Comparison of ENCODE assay signal across 1 cellular context in genomic region chr17:49061524-49061943, GRCh38.
TF ChIP-seq lines count a peak whose summit lies in the region.

No MANE protein-coding gene starts in this region.

TF ChIP-seq in HEK293, 187 proteins besides CTCF, POLR2A, EP300 and RAD21 (continued from another document and continues in another):
- TF ChIP-seq, protein P1, sequence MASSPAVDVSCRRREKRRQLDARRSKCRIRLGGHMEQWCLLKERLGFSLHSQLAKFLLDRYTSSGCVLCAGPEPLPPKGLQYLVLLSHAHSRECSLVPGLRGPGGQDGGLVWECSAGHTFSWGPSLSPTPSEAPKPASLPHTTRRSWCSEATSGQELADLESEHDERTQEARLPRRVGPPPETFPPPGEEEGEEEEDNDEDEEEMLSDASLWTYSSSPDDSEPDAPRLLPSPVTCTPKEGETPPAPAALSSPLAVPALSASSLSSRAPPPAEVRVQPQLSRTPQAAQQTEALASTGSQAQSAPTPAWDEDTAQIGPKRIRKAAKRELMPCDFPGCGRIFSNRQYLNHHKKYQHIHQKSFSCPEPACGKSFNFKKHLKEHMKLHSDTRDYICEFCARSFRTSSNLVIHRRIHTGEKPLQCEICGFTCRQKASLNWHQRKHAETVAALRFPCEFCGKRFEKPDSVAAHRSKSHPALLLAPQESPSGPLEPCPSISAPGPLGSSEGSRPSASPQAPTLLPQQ (tag by site-specific recombination; IDR thresholded peaks at IDR 0.05), result peak; percentile 24; the same call in 1 of the 2 replicates
- TF ChIP-seq ZNF513 (tag by site-specific recombination; IDR thresholded peaks at IDR 0.05) (no peak), PRDM6 (tag by site-specific recombination; IDR thresholded peaks at IDR 0.05) (0 out of 2 replicates have a peak, but pooled peaks have one; percentile 21), ZNF560 (tag by site-specific recombination; IDR thresholded peaks at IDR 0.05; ENCODE audit: borderline replicate concordance) (no peak), ZNF660 (tag by site-specific recombination; IDR thresholded peaks at IDR 0.05) (peak; percentile 56; the same call in 1 of the 2 replicates), ZNF501 (tag by site-specific recombination; IDR thresholded peaks at IDR 0.05) (no peak), ZNF132 (tag by site-specific recombination; IDR thresholded peaks at IDR 0.05; ENCODE audit: borderline replicate concordance) (no peak), ZNF335 (tag by site-specific recombination; conservative IDR thresholded peaks at IDR 0.05) (peak; percentile 88), ZNF274 (IDR thresholded peaks at IDR 0.05; ENCODE audit: low read length) (no peak), ZNF274 (tag by site-specific recombination; IDR thresholded peaks at IDR 0.05; ENCODE audit: borderline replicate concordance) (no peak), EGR2 (tag by site-specific recombination; IDR thresholded peaks at IDR 0.05; ENCODE audit: low read depth) (no peak), ZBTB21 (tag by site-specific recombination; IDR thresholded peaks at IDR 0.05) (peak; percentile 59; the same call in 1 of the 2 replicates), ZNF792 (tag by site-specific recombination; IDR thresholded peaks at IDR 0.05) (no peak), ZNF223 (tag by site-specific recombination; IDR thresholded peaks at IDR 0.05) (no peak), MEIS1 (CRISPR knock-in tag; IDR thresholded peaks at IDR 0.05; ENCODE audit: borderline replicate concordance) (no peak), ZNF596 (tag by site-specific recombination; IDR thresholded peaks at IDR 0.05) (no peak), REPIN1 (tag by site-specific recombination; IDR thresholded peaks at IDR 0.05; ENCODE audit: low read depth) (no peak), ZNF266 (tag by site-specific recombination; IDR thresholded peaks at IDR 0.05; ENCODE audit: low read depth) (no peak), ZSCAN23 (tag by site-specific recombination; IDR thresholded peaks at IDR 0.05) (no peak), ZNF629 (tag by site-specific recombination; IDR thresholded peaks at IDR 0.05) (peak; percentile 65), KLF16 (tag by site-specific recombination; IDR thresholded peaks at IDR 0.05) (0 out of 2 replicates have a peak, but pooled peaks have one; percentile 30), SCRT1 (tag by site-specific recombination; IDR thresholded peaks at IDR 0.05; ENCODE audit: borderline replicate concordance) (no peak), ZEB2 (tag by site-specific recombination; IDR thresholded peaks at IDR 0.05) (peak; percentile 22; the same call in 1 of the 2 replicates), ZNF639 (tag by site-specific recombination; IDR thresholded peaks at IDR 0.05) (no peak), ZNF211 (tag by site-specific recombination; IDR thresholded peaks at IDR 0.05; ENCODE audit: low read depth) (no peak), ZNF394 (tag by site-specific recombination; IDR thresholded peaks at IDR 0.05; ENCODE audit: borderline replicate concordance) (no peak), ZIC2 (tag by site-specific recombination; IDR thresholded peaks at IDR 0.05) (no peak), ZNF174 (tag by site-specific recombination; IDR thresholded peaks at IDR 0.05) (no peak), ZNF610 (tag by site-specific recombination; IDR thresholded peaks at IDR 0.05; ENCODE audit: borderline replicate concordance) (no peak), ZNF391 (tag by site-specific recombination; IDR thresholded peaks at IDR 0.05; ENCODE audit: borderline replicate concordance, low read depth) (no peak), MYNN (tag by site-specific recombination; IDR thresholded peaks at IDR 0.05; ENCODE audit: borderline replicate concordance) (no peak), ZNF701 (tag by site-specific recombination; IDR thresholded peaks at IDR 0.05) (no peak), ZNF600 (tag by site-specific recombination; IDR thresholded peaks at IDR 0.05) (peak; percentile 67), PBX3 (CRISPR knock-in tag; IDR thresholded peaks at IDR 0.05) (no peak), ZNF677 (tag by site-specific recombination; IDR thresholded peaks at IDR 0.05) (no peak), ZNF239 (tag by site-specific recombination; IDR thresholded peaks at IDR 0.05) (no peak), YY1 (tag by site-specific recombination; IDR thresholded peaks at IDR 0.05) (no peak), ZNF830 (tag by site-specific recombination; IDR thresholded peaks at IDR 0.05; ENCODE audit: low read depth) (no peak), SCRT2 (tag by site-specific recombination; IDR thresholded peaks at IDR 0.05) (no peak), ZNF664 (tag by site-specific recombination; IDR thresholded peaks at IDR 0.05) (no peak), ZBTB17 (tag by site-specific recombination; IDR thresholded peaks at IDR 0.05) (peak; percentile 39; the same call in 1 of the 2 replicates), ZNF184 (tag by site-specific recombination; IDR thresholded peaks at IDR 0.05) (0 out of 2 replicates have a peak, but pooled peaks have one; percentile 42), SP2 (tag by site-specific recombination; IDR thresholded peaks at IDR 0.05) (no peak), ZNF777 (tag by site-specific recombination; IDR thresholded peaks at IDR 0.05; ENCODE audit: borderline replicate concordance) (no peak)
- TF ChIP-seq, protein P2, sequence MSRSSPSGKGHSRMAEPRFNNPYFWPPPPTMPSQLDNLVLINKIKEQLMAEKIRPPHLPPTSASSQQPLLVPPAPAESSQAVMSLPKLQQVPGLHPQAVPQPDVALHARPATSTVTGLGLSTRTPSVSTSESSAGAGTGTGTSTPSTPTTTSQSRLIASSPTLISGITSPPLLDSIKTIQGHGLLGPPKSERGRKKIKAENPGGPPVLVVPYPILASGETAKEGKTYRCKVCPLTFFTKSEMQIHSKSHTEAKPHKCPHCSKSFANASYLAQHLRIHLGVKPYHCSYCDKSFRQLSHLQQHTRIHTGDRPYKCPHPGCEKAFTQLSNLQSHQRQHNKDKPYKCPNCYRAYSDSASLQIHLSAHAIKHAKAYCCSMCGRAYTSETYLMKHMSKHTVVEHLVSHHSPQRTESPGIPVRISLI (tag by site-specific recombination; IDR thresholded peaks at IDR 0.05), result 0 out of 2 replicates have a peak, but pooled peaks have one; percentile 17
- TF ChIP-seq, protein P3, sequence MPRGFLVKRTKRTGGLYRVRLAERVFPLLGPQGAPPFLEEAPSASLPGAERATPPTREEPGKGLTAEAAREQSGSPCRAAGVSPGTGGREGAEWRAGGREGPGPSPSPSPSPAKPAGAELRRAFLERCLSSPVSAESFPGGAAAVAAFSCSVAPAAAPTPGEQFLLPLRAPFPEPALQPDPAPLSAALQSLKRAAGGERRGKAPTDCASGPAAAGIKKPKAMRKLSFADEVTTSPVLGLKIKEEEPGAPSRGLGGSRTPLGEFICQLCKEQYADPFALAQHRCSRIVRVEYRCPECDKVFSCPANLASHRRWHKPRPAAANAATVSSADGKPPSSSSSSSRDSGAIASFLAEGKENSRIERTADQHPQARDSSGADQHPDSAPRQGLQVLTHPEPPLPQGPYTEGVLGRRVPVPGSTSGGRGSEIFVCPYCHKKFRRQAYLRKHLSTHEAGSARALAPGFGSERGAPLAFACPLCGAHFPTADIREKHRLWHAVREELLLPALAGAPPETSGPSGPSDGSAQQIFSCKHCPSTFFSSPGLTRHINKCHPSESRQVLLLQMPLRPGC (tag by site-specific recombination; IDR thresholded peaks at IDR 0.05), result no peak
- TF ChIP-seq, protein P4, sequence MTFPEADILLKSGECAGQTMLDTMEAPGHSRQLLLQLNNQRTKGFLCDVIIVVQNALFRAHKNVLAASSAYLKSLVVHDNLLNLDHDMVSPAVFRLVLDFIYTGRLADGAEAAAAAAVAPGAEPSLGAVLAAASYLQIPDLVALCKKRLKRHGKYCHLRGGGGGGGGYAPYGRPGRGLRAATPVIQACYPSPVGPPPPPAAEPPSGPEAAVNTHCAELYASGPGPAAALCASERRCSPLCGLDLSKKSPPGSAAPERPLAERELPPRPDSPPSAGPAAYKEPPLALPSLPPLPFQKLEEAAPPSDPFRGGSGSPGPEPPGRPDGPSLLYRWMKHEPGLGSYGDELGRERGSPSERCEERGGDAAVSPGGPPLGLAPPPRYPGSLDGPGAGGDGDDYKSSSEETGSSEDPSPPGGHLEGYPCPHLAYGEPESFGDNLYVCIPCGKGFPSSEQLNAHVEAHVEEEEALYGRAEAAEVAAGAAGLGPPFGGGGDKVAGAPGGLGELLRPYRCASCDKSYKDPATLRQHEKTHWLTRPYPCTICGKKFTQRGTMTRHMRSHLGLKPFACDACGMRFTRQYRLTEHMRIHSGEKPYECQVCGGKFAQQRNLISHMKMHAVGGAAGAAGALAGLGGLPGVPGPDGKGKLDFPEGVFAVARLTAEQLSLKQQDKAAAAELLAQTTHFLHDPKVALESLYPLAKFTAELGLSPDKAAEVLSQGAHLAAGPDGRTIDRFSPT (tag by site-specific recombination; IDR thresholded peaks at IDR 0.05), result no peak
- TF ChIP-seq, protein P5, sequence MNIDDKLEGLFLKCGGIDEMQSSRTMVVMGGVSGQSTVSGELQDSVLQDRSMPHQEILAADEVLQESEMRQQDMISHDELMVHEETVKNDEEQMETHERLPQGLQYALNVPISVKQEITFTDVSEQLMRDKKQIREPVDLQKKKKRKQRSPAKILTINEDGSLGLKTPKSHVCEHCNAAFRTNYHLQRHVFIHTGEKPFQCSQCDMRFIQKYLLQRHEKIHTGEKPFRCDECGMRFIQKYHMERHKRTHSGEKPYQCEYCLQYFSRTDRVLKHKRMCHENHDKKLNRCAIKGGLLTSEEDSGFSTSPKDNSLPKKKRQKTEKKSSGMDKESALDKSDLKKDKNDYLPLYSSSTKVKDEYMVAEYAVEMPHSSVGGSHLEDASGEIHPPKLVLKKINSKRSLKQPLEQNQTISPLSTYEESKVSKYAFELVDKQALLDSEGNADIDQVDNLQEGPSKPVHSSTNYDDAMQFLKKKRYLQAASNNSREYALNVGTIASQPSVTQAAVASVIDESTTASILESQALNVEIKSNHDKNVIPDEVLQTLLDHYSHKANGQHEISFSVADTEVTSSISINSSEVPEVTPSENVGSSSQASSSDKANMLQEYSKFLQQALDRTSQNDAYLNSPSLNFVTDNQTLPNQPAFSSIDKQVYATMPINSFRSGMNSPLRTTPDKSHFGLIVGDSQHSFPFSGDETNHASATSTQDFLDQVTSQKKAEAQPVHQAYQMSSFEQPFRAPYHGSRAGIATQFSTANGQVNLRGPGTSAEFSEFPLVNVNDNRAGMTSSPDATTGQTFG (tag by site-specific recombination; IDR thresholded peaks at IDR 0.05; ENCODE audit: borderline replicate concordance), result no peak
- TF ChIP-seq, protein P6, sequence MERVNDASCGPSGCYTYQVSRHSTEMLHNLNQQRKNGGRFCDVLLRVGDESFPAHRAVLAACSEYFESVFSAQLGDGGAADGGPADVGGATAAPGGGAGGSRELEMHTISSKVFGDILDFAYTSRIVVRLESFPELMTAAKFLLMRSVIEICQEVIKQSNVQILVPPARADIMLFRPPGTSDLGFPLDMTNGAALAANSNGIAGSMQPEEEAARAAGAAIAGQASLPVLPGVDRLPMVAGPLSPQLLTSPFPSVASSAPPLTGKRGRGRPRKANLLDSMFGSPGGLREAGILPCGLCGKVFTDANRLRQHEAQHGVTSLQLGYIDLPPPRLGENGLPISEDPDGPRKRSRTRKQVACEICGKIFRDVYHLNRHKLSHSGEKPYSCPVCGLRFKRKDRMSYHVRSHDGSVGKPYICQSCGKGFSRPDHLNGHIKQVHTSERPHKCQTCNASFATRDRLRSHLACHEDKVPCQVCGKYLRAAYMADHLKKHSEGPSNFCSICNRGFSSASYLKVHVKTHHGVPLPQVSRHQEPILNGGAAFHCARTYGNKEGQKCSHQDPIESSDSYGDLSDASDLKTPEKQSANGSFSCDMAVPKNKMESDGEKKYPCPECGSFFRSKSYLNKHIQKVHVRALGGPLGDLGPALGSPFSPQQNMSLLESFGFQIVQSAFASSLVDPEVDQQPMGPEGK (tag by site-specific recombination; IDR thresholded peaks at IDR 0.05), result 0 out of 2 replicates have a peak, but pooled peaks have one; percentile 17
- TF ChIP-seq, protein P7, sequence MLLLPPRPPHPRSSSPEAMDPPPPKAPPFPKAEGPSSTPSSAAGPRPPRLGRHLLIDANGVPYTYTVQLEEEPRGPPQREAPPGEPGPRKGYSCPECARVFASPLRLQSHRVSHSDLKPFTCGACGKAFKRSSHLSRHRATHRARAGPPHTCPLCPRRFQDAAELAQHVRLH (tag by site-specific recombination; IDR thresholded peaks at IDR 0.05), result no peak
